Comparison of ENCODE assay signal across 21 cellular contexts in genomic region chr20:35187584-35188190, GRCh38. TPM values are rescaled to one million over a fixed set of nuclear protein-coding genes. Genes with fewer than 3 reads are reported as not detected.
"Had no signal": no experiment of that assay in that cellular context is flagged by ENCODE, and none has a peak within 500 bp of the region (broad histone marks: within the 10 kb centered on the region; RNA-seq: fewer than 3 reads in every experiment).

No MANE protein-coding gene starts in this region.

- H3K27me3 ChIP-seq: gastrocnemius medialis, neutrophil, spleen, transverse colon had no signal

- H3K4me3 Mint-ChIP-seq: endodermal cell; naive thymus-derived CD8-positive, alpha-beta T cell; stimulated activated memory B cell treated with anti-CD40 and anti-IgM and Interleukin-4, amounts not matched to agents 10 μg/mL and 1 μg/mL and 100 μg/mL, for 72 hours; stimulated activated naive CD8-positive, alpha-beta T cell treated with anti-CD3 and anti-CD28 coated beads, Interleukin-15, amount 100 ng/mL, for 72 hours had no signal

- H3K4me3 ChIP-seq: coronary artery, gastrocnemius medialis, mucosa of descending colon, spleen, thoracic aorta, transverse colon had no signal

- DNase-seq: effector CD4-positive, alpha-beta T cell; endodermal cell; erythroblast; gastrocnemius medialis; islet precursor cell; mammary epithelial cell; mucosa of descending colon; naive thymus-derived CD8-positive, alpha-beta T cell; posterior cingulate gyrus; spleen; stimulated activated CD4-positive, alpha-beta T cell treated with anti-CD3 and anti-CD28 coated beads, Interleukin-15, amount 100 ng/mL, for 24 hours; stimulated activated CD4-positive, alpha-beta T cell treated with anti-CD3 and anti-CD28 coated beads, Interleukin-1b, Interleukin-23, amount 100 ng/mL, for 48 hours; stimulated activated CD4-positive, alpha-beta T cell treated with anti-CD3 and anti-CD28 coated beads, Interleukin-4, amount 100 ng/mL, for 24 hours; stimulated activated naive CD8-positive, alpha-beta T cell treated with anti-CD3 and anti-CD28 coated beads, Interleukin-15, amount 100 ng/mL, for 72 hours; substantia nigra; transverse colon had no signal

- H3K9me3 ChIP-seq: gastrocnemius medialis, mucosa of descending colon, neutrophil, spleen, thoracic aorta, transverse colon had no signal

- H3K36me3 ChIP-seq: gastrocnemius medialis, neutrophil, thoracic aorta, transverse colon had no signal

- H3K4me1 ChIP-seq: gastrocnemius medialis, spleen had no signal

- H3K9me3 Mint-ChIP-seq: stimulated activated naive CD8-positive, alpha-beta T cell treated with anti-CD3 and anti-CD28 coated beads, Interleukin-15, amount 100 ng/mL, for 72 hours had no signal

- ATAC-seq: gastrocnemius medialis; mucosa of descending colon; naive thymus-derived CD8-positive, alpha-beta T cell; sciatic nerve; stimulated activated memory B cell treated with anti-CD40 and anti-IgM and Interleukin-4, amounts not matched to agents 10 μg/mL and 1 μg/mL and 100 μg/mL, for 72 hours; stimulated activated naive CD8-positive, alpha-beta T cell treated with anti-CD3 and anti-CD28 coated beads, Interleukin-15, amount 100 ng/mL, for 72 hours had no signal

- H3K27me3 Mint-ChIP-seq: naive thymus-derived CD8-positive, alpha-beta T cell; stimulated activated memory B cell treated with anti-CD40 and anti-IgM and Interleukin-4, amounts not matched to agents 10 μg/mL and 1 μg/mL and 100 μg/mL, for 72 hours; stimulated activated naive CD8-positive, alpha-beta T cell treated with anti-CD3 and anti-CD28 coated beads, Interleukin-15, amount 100 ng/mL, for 72 hours had no signal

- H3K4me1 Mint-ChIP-seq: naive thymus-derived CD8-positive, alpha-beta T cell; stimulated activated memory B cell treated with anti-CD40 and anti-IgM and Interleukin-4, amounts not matched to agents 10 μg/mL and 1 μg/mL and 100 μg/mL, for 72 hours; stimulated activated naive CD8-positive, alpha-beta T cell treated with anti-CD3 and anti-CD28 coated beads, Interleukin-15, amount 100 ng/mL, for 72 hours had no signal

- H3K27ac ChIP-seq: coronary artery, gastrocnemius medialis, neutrophil, spleen, thoracic aorta had no signal

- H3K27ac Mint-ChIP-seq: endodermal cell; stimulated activated memory B cell treated with anti-CD40 and anti-IgM and Interleukin-4, amounts not matched to agents 10 μg/mL and 1 μg/mL and 100 μg/mL, for 72 hours had no signal

RNA-seq across cellular contexts. Expression of gene MMP24, which starts 38.8 kb away (rescaled TPM):
- total RNA-seq: naive thymus-derived CD8-positive, alpha-beta T cell had no signal
